Comparison of ENCODE assay signal across 8 cellular contexts in genomic region chr2:101205521-101205998, GRCh38. TPM values are rescaled to one million over a fixed set of nuclear protein-coding genes. Genes with fewer than 3 reads are reported as not detected.
DNase-seq lines count a peak whose midpoint lies in the region; ATAC-seq, FAIRE-seq and TF ChIP-seq lines count a peak whose summit lies in the region.

No MANE protein-coding gene starts in this region.

- H2BK5ac ChIP-seq in H9 (ENCODE audit: insufficient read length, low read length): no peak overlapping the region

- H4K8ac ChIP-seq in H9 (replicated peaks; ENCODE audit: insufficient read length, low read depth, low read length): no peak overlapping the region

- H4K91ac ChIP-seq in H9 (ENCODE audit: insufficient read length, low read depth, low read length): no peak overlapping the region

- no peaks in the 10 kb centered on the region for H3K23me2 ChIP-seq in H9 (ENCODE audit: insufficient read length, low read depth, low read length, poor library complexity, severe bottlenecking)

- no peak overlapping the region for H2BK12ac ChIP-seq in H9 (ENCODE audit: insufficient read length, low read depth, low read length)

- no peak overlapping the region for H2BK15ac ChIP-seq in H9 (ENCODE audit: low read depth, low read length)

- H4K20me1 ChIP-seq in H9 (ENCODE audit: control insufficient read depth, insufficient read depth, insufficient read length): no peaks in the 10 kb centered on the region
- H4K20me1 ChIP-seq in HepG2 (ENCODE audit: insufficient read depth, low read length): no peaks in the 10 kb centered on the region

- no peak overlapping the region for H2AK5ac ChIP-seq in H9 (ENCODE audit: insufficient read length, low read length)

- H3K27me3 ChIP-seq in BJ (ENCODE audit: control insufficient read depth, insufficient read depth, low read length) (no peaks in the 10 kb centered on the region), H9 (ENCODE audit: insufficient read depth, low read length) (no peaks in the 10 kb centered on the region), HepG2 (ENCODE audit: control insufficient read depth in 1 of 2, insufficient read depth in 2 of 2, low read length in 2 of 2) (no peaks in the 10 kb centered on the region)

- peaks cover 4 to 6% of the 10 kb centered on the region in 2 experiments; a peak in 3 of 5 replicates for H3K9me3 Mint-ChIP-seq in H9

- no peak overlapping the region for H2BK20ac ChIP-seq in H9 (ENCODE audit: low read depth, low read length, poor library complexity, severe bottlenecking)

- TF ChIP-seq EP300 in HepG2 (IDR thresholded peaks at IDR 0.05; ENCODE audit: low read depth in 2 of 2, low read length in 2 of 2) (no peak), HepG2 (CRISPR knock-in tag; IDR thresholded peaks at IDR 0.05; ENCODE audit: borderline replicate concordance) (no peak)

- H3K4me3 ChIP-seq in BJ (ENCODE audit: low read depth, low read length) (no peak overlapping the region), coronary artery (peak overlapping the region; percentile 63), HepG2 (replicated peaks in 1 of 3; ENCODE audit: insufficient read depth in 1 of 3, low read depth in 2 of 3, low read length in 3 of 3) (peak overlapping the region; percentile 54 to 66 (median 55))

- no peak for DNase-seq in BJ (ENCODE audit: low read depth)
- DNase-seq in H9: peak; percentile 67
- DNase-seq in NCI-H226: peak; percentile 70
- DNase-seq in activated CD4-positive, CD25-positive, alpha-beta regulatory T cell treated with anti-CD3 and anti-CD28 coated beads, Interleukin-2, amount 50 U/mL, for 16 hours (ENCODE audit: low read depth, low spot score): peak; percentile 6
- no peak for DNase-seq in coronary artery (ENCODE audit: low spot score)
- DNase-seq in HepG2 (ENCODE audit: low spot score): peak; percentile 83
- peak in 2 of 3 experiments; percentile 9 to 11 for DNase-seq in stimulated activated CD4-positive, alpha-beta T cell treated with anti-CD3 and anti-CD28 coated beads, TNF-alpha, amount 100 ng/mL, for 4 hours (ENCODE audit: low read depth in 3 of 3)

- peaks cover 2 to 8% of the 10 kb centered on the region in 2 experiments; a peak in 2 of 4 replicates for H3K4me1 Mint-ChIP-seq in H9

- no peak overlapping the region for H3K9ac ChIP-seq in H9 (ENCODE audit: extremely low read depth, insufficient read length, low read length)
- H3K9ac ChIP-seq in HepG2 (ENCODE audit: insufficient read depth, low read depth, low read length): peak overlapping the region; percentile 41

- WGBS in H9 (ENCODE audit: extremely low coverage, insufficient read length, low lambda C conversion rate): no CpG with 5 or more reads among the region's 10 CpGs
- WGBS in HepG2 (ENCODE audit: low lambda C conversion rate): 17% methylated on average over 10 of the region's 10 CpGs

- TF ChIP-seq POLR2A in HepG2 (IDR thresholded peaks at IDR 0.05; ENCODE audit: insufficient read depth in 1 of 2, low read depth in 2 of 2, low read length in 2 of 2): no peak

- H3K56ac ChIP-seq in H9 (ENCODE audit: insufficient read length, low read depth, low read length): no peak overlapping the region

- H3T11ph ChIP-seq in H9 (ENCODE audit: low read length): no peak overlapping the region

- H3K9me3 ChIP-seq in H9 (ENCODE audit: control insufficient read depth, low read depth, low read length) (no peaks in the 10 kb centered on the region), HepG2 (ENCODE audit: low read length) (peaks cover 10% of the 10 kb centered on the region)

- no peaks in the 10 kb centered on the region for H3K36me3 Mint-ChIP-seq in H9 (ENCODE audit: insufficient read depth in 1 of 3, low read depth in 3 of 3)

- H2BK120ac ChIP-seq in H9 (ENCODE audit: low read depth, low read length, poor library complexity, severe bottlenecking): no peak overlapping the region

- H2AFZ ChIP-seq in H9 (ENCODE audit: low read length) (no peak overlapping the region), HepG2 (ENCODE audit: low read length) (peak overlapping the region; percentile 56)

- H3K14ac ChIP-seq in H9 (ENCODE audit: insufficient read depth, low read length): no peak overlapping the region

- no peaks in the 10 kb centered on the region for H3K79me1 ChIP-seq in H9 (ENCODE audit: insufficient read depth, low read depth, low read length, poor library complexity, severe bottlenecking)

- POLR2A ChIA-PET in BJ (lab: Charles Lee): no interaction called here
- POLR2A ChIA-PET in HepG2 (lab: Yijun Ruan, JAX): interaction anchor here (0.6 to 1.9 kb wide), 16 partner anchors 9 to 642 kb away, joined by 3 to 10 read pairs (median 5); partner anchors contain the start of genes PDCL3 and RPL31

- H3K4me3 Mint-ChIP-seq in H9: no peak overlapping the region

- H3K4ac ChIP-seq in H9 (ENCODE audit: low read depth, low read length): no peak overlapping the region

- no peak overlapping the region for H3K23ac ChIP-seq in H9 (ENCODE audit: insufficient read length, low read depth, low read length)

- H4K5ac ChIP-seq in H9 (ENCODE audit: insufficient read length, low read depth, low read length): no peak overlapping the region

- H3K36me3 ChIP-seq in BJ (ENCODE audit: control insufficient read depth, insufficient read depth, low read length): no peaks in the 10 kb centered on the region
- H3K36me3 ChIP-seq in HepG2 (replicated peaks in 1 of 2; ENCODE audit: control insufficient read depth in 1 of 2, insufficient read depth in 2 of 2, low read length in 2 of 2): no peaks in the 10 kb centered on the region

- intact Hi-C loops in HepG2 (cut with micrococcal nuclease; ENCODE audit: unreplicated experiment): loop anchor here (1.0 to 5.0 kb wide), 4 partner anchors 8 to 193 kb away; no protein-coding TSS in a partner anchor

- peak; percentile 75 for TF ChIP-seq RAD21 in HepG2 (CRISPR knock-in tag; IDR thresholded peaks at IDR 0.05)

- no peak overlapping the region for H3K27ac ChIP-seq in H9 (ENCODE audit: insufficient read length, low read depth, low read length)
- no peak overlapping the region for H3K27ac ChIP-seq in coronary artery
- peak overlapping the region; percentile 30 for H3K27ac ChIP-seq in HepG2 (ENCODE audit: extremely low read length, insufficient read depth, low read length)

- no TSS peak for BruUV-seq in HepG2 (replicated peaks; lab: Mats Ljungman, UMichigan)

- H3K4me1 ChIP-seq in H9 (ENCODE audit: insufficient read depth, low read length) (no peaks in the 10 kb centered on the region), HepG2 (ENCODE audit: insufficient read depth, low read length) (peaks cover 51% of the 10 kb centered on the region)

- H3K79me2 ChIP-seq in H9 (ENCODE audit: insufficient read depth, low read length): no peaks in the 10 kb centered on the region
- H3K79me2 ChIP-seq in HepG2 (ENCODE audit: insufficient read depth, low read length): no peaks in the 10 kb centered on the region

- TF ChIP-seq CTCF in BJ (IDR thresholded peaks at IDR 0.05; ENCODE audit: insufficient read depth, low read depth, low read length) (peak; percentile 69), H9 (conservative IDR thresholded peaks at IDR 0.05) (peak; percentile 67), coronary artery (IDR thresholded peaks at IDR 0.05) (peak; percentile 41), HepG2 (CRISPR knock-in tag; IDR thresholded peaks at IDR 0.05) (peak; percentile 88)

- in situ Hi-C loops in HepG2 (cut with HindIII; ENCODE audit: extremely low pct_ligation_motif_present, low pct_unique_long_range_greater_than_20kb): no loop called here

- no peak overlapping the region for H3K18ac ChIP-seq in H9 (ENCODE audit: insufficient read length, low read depth, low read length)

- FAIRE-seq in HepG2 (lab: Jason Lieb, UNC): peak; percentile 26

- no peak overlapping the region for H3K27ac Mint-ChIP-seq in H9

- 0 out of 2 replicates have a peak, but pooled peaks cover 2% of the 10 kb centered on the region for H3K27me3 Mint-ChIP-seq in H9 (ENCODE audit: low read depth)

- CTCF ChIA-PET in BJ (lab: Yijun Ruan, JAX): interaction anchor here (0.6 to 9.4 kb wide), 35 partner anchors 10 to 611 kb away, joined by 3 to 101 read pairs (median 6); partner anchors contain the start of gene CNOT11
- CTCF ChIA-PET in HepG2 (lab: Yijun Ruan, JAX; ENCODE audit: low intra/inter-chr PET ratio, low total read pairs): interaction anchor here (0.8 to 1.8 kb wide), 6 partner anchors 12 to 193 kb away, joined by 4 to 9 read pairs (median 5); no protein-coding TSS in a partner anchor

- H3K4me2 ChIP-seq in H9 (ENCODE audit: insufficient read depth, insufficient read length, low read length) (no peak overlapping the region), HepG2 (ENCODE audit: low read depth, low read length) (peak overlapping the region; percentile 75)

- ATAC-seq in HepG2 (peak; percentile 72), HG03025 (IDR thresholded peaks at IDR 0.05; ENCODE audit: low FRiP score, unreplicated experiment) (no peak)

RNA-seq across cellular contexts. Expression of gene CNOT11, which starts 47.1 kb away (rescaled TPM):
- polyA plus RNA-seq in BJ (2011; rRNA removed) (63.0 and 68.6 TPM in 2 replicates), HepG2 (2011; rRNA removed) (202 and 209 TPM in 2 replicates)
- polyA minus RNA-seq in BJ (2011; rRNA and poly(A)+ RNA removed): 29.8 and 37.1 TPM in 2 replicates
- total RNA-seq in H9 (2021) (46.8 and 50.6 TPM in 2 replicates), HepG2 (2016; rRNA removed; fragmentation: Illumina TruSeq; extraction: Trizol) (100 and 114 TPM in 2 replicates)
- 34.2 and 39.4 TPM in 2 replicates for total RNA-seq in HepG2 (2016; cell fraction: cytosol; rRNA removed; fragmentation: Illumina TruSeq; extraction: Trizol; ENCODE audit: low read depth)
- 93.7 and 119 TPM in 2 replicates for total RNA-seq in HepG2 (2016; cell fraction: insoluble cytoplasmic fraction; rRNA removed; fragmentation: Illumina TruSeq; extraction: Trizol)
- 65.8 and 70.3 TPM in 2 replicates for total RNA-seq in HepG2 (2016; cell fraction: membrane; rRNA removed; fragmentation: Illumina TruSeq; extraction: Trizol)
- total RNA-seq in HepG2 (2016; cell fraction: nucleus; rRNA removed; fragmentation: Illumina TruSeq; extraction: Trizol): 79.5 and 91.1 TPM in 2 replicates
- 91.7 and 128 TPM in 2 replicates for polyA plus RNA-seq in HepG2 (2011; cell fraction: cytosol; rRNA removed)
- 359 and 415 TPM in 2 replicates for polyA plus RNA-seq in HepG2 (2011; cell fraction: nucleus; rRNA removed)
- polyA plus RNA-seq in HepG2 (2012): 100 and 126 TPM in 2 replicates
- polyA plus RNA-seq in HepG2 (2016; cell fraction: cytosol; fragmentation: Illumina TruSeq; extraction: Trizol; ENCODE audit: low read depth): 35.1 and 35.8 TPM in 2 replicates
- 160 and 184 TPM in 2 replicates for polyA plus RNA-seq in HepG2 (2016; cell fraction: insoluble cytoplasmic fraction; fragmentation: Illumina TruSeq; extraction: Trizol; ENCODE audit: low read depth)
- 62.2 and 66.8 TPM in 2 replicates for polyA plus RNA-seq in HepG2 (2016; cell fraction: membrane; fragmentation: Illumina TruSeq; extraction: Trizol; ENCODE audit: low read depth)
- 277 TPM in 2 replicates for polyA plus RNA-seq in HepG2 (2016; cell fraction: nucleus; fragmentation: Illumina TruSeq; extraction: Trizol; ENCODE audit: insufficient read depth, low read depth)
- polyA minus RNA-seq in HepG2 (2011; rRNA and poly(A)+ RNA removed; ENCODE audit: low replicate concordance): 74.3 and 87.7 TPM in 2 replicates
- polyA minus RNA-seq in HepG2 (2011; cell fraction: cytosol; rRNA and poly(A)+ RNA removed): 102 and 132 TPM in 2 replicates
- polyA minus RNA-seq in HepG2 (2011; cell fraction: nucleus; rRNA and poly(A)+ RNA removed): 80.2 and 123 TPM in 2 replicates

RNA-seq across cellular contexts. Expression of gene TBC1D8, which starts 54.4 kb away (rescaled TPM):
- polyA plus RNA-seq in BJ (2011; rRNA removed) (5.9 and 8.8 TPM in 2 replicates), HepG2 (2011; rRNA removed) (95.4 and 109 TPM in 2 replicates)
- polyA minus RNA-seq in BJ (2011; rRNA and poly(A)+ RNA removed): 7.0 and 8.6 TPM in 2 replicates
- total RNA-seq in H9 (2021) (16.6 and 17.6 TPM in 2 replicates), HepG2 (2016; rRNA removed; fragmentation: Illumina TruSeq; extraction: Trizol) (24.6 and 45.1 TPM in 2 replicates)
- 19.7 and 20.1 TPM in 2 replicates for total RNA-seq in HepG2 (2016; cell fraction: cytosol; rRNA removed; fragmentation: Illumina TruSeq; extraction: Trizol; ENCODE audit: low read depth)
- total RNA-seq in HepG2 (2016; cell fraction: insoluble cytoplasmic fraction; rRNA removed; fragmentation: Illumina TruSeq; extraction: Trizol): 24.0 and 41.1 TPM in 2 replicates
- total RNA-seq in HepG2 (2016; cell fraction: membrane; rRNA removed; fragmentation: Illumina TruSeq; extraction: Trizol): 25.6 and 27.6 TPM in 2 replicates
- total RNA-seq in HepG2 (2016; cell fraction: nucleus; rRNA removed; fragmentation: Illumina TruSeq; extraction: Trizol): 65.7 and 82.2 TPM in 2 replicates
- 29.9 and 31.1 TPM in 2 replicates for polyA plus RNA-seq in HepG2 (2011; cell fraction: cytosol; rRNA removed)
- 436 and 543 TPM in 2 replicates for polyA plus RNA-seq in HepG2 (2011; cell fraction: nucleus; rRNA removed)
- polyA plus RNA-seq in HepG2 (2012): 48.7 and 51.7 TPM in 2 replicates
- 3.0 and 3.1 TPM in 2 replicates for polyA plus RNA-seq in HepG2 (2016; cell fraction: cytosol; fragmentation: Illumina TruSeq; extraction: Trizol; ENCODE audit: low read depth)
- 19.9 and 22.5 TPM in 2 replicates for polyA plus RNA-seq in HepG2 (2016; cell fraction: insoluble cytoplasmic fraction; fragmentation: Illumina TruSeq; extraction: Trizol; ENCODE audit: low read depth)
- 8.5 and 9.7 TPM in 2 replicates for polyA plus RNA-seq in HepG2 (2016; cell fraction: membrane; fragmentation: Illumina TruSeq; extraction: Trizol; ENCODE audit: low read depth)
- 164 and 165 TPM in 2 replicates for polyA plus RNA-seq in HepG2 (2016; cell fraction: nucleus; fragmentation: Illumina TruSeq; extraction: Trizol; ENCODE audit: insufficient read depth, low read depth)
- polyA minus RNA-seq in HepG2 (2011; rRNA and poly(A)+ RNA removed; ENCODE audit: low replicate concordance): 49.0 and 185 TPM in 2 replicates
- 17.5 and 18.1 TPM in 2 replicates for polyA minus RNA-seq in HepG2 (2011; cell fraction: cytosol; rRNA and poly(A)+ RNA removed)
- 201 and 233 TPM in 2 replicates for polyA minus RNA-seq in HepG2 (2011; cell fraction: nucleus; rRNA and poly(A)+ RNA removed)

Comparison
In these comparisons a context has a peak if more than half of its experiments do, and no peak if none do; other contexts are left out.
1. DNase-seq: peak in H9 (single experiment), NCI-H226 (single experiment), activated CD4-positive, CD25-positive, alpha-beta regulatory T cell treated with anti-CD3 and anti-CD28 coated beads, Interleukin-2, amount 50 U/mL, for 16 hours (single experiment), HepG2 (single experiment) and stimulated activated CD4-positive, alpha-beta T cell treated with anti-CD3 and anti-CD28 coated beads, TNF-alpha, amount 100 ng/mL, for 4 hours (2 of 3); none in BJ (single experiment) and coronary artery (single experiment).
2. Peak in every context shown above with its lines, with median percentiles within 50 percentile points of each other: CTCF ChIP-seq.